ENCODE assay signal across 26 cellular contexts in the genomic region with DNA sequence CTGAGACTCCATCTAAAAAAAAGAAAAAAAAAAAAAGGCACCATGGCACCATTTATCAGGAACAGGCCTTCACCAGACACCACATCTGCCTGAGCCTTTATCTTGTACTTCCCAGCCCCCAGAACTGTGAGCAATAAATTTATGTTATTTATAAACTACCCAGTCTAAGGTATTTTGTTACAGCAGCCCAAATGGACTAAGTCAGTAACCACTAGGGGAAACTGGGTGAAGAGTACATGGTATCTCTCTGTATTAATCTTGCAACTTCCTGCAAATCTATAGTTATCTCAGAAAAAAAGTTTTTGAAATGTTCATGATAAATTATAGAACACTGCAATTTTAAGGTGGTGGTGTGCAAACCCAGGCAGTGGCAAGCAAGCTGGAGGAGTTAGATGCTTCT.
DNase-seq lines count a peak whose midpoint lies in the region; ATAC-seq, FAIRE-seq and TF ChIP-seq lines count a peak whose summit lies in the region.
"Had no signal": no experiment of that assay in that cellular context is flagged by ENCODE, and none has a peak within 500 bp of the region (broad histone marks: within the 10 kb centered on the region; RNA-seq: fewer than 3 reads in every experiment).

No MANE protein-coding gene starts in this region.

- H3K4me3 Mint-ChIP-seq in natural killer cell treated with Interleukin-12 subunit alpha and Interleukin-12 subunit beta and Interleukin-15 and Interleukin-18, amount 100 ng/mL, for 72 hours: no peak overlapping the region
- H3K4me3 Mint-ChIP-seq: CD14-positive monocyte; CD4-positive, alpha-beta T cell; CD8-positive, alpha-beta T cell had no signal

- H3K27me3 ChIP-seq in K562 (ENCODE audit: control insufficient read depth in 2 of 2, insufficient read depth in 2 of 2, low read length in 2 of 2) (peaks cover 14 to 29% of the 10 kb centered on the region in 2 experiments; a peak in 4 of 5 replicates), tibial artery (no peaks in the 10 kb centered on the region)
- H3K27me3 ChIP-seq: BE2C, BLaER1 had no signal

- no peaks in the 10 kb centered on the region for H3K4me1 Mint-ChIP-seq in natural killer cell treated with Interleukin-12 subunit alpha and Interleukin-12 subunit beta and Interleukin-15 and Interleukin-18, amount 100 ng/mL, for 72 hours (ENCODE audit: low read depth in 2 of 2)
- H3K4me1 Mint-ChIP-seq: CD14-positive monocyte had no signal

- in situ Hi-C loops in K562 (cut with MboI): no loop called here

- H3K9ac ChIP-seq in K562 (ENCODE audit: insufficient read depth in 1 of 2, low read depth in 2 of 2, low read length in 2 of 2): no peak overlapping the region
- H3K9ac ChIP-seq: BLaER1 had no signal

- intact Hi-C loops in K562 (cut with micrococcal nuclease): no loop called here
- intact Hi-C loops in tibial artery (cut with DNase I; ENCODE audit: low total_unique reads): no loop called here

- H3K4me3 ChIP-seq in K562 (no peak overlapping the region), tibial artery (no peak overlapping the region)
- H3K4me3 ChIP-seq: BLaER1, GM12878 had no signal

- no peaks in the 10 kb centered on the region for H3K36me3 Mint-ChIP-seq in natural killer cell treated with Interleukin-12 subunit alpha and Interleukin-12 subunit beta and Interleukin-15 and Interleukin-18, amount 100 ng/mL, for 72 hours
- H3K36me3 Mint-ChIP-seq: CD14-positive monocyte; CD8-positive, alpha-beta T cell had no signal

- no peak overlapping the region for H3K27ac Mint-ChIP-seq in natural killer cell treated with Interleukin-12 subunit alpha and Interleukin-12 subunit beta and Interleukin-15 and Interleukin-18, amount 100 ng/mL, for 72 hours
- H3K27ac Mint-ChIP-seq: CD14-positive monocyte; CD4-positive, alpha-beta T cell; CD8-positive, alpha-beta T cell had no signal

- TF ChIP-seq CTCF in K562 (IDR thresholded peaks at IDR 0.05 in 2 of 3, conservative IDR thresholded peaks at IDR 0.05 in 1 of 3; ENCODE audit: insufficient read depth in 2 of 3, low read depth in 1 of 3, low read length in 3 of 3) (no peak), tibial artery (IDR thresholded peaks at IDR 0.05) (no peak), D721Med (IDR thresholded peaks at IDR 0.05; ENCODE audit: insufficient read depth, missing control alignments) (no peak)

- POLR2A ChIA-PET in K562 (lab: Yijun Ruan, JAX): interaction anchor here (1.3 kb wide), 1 partner anchor 14 kb away, joined by 4 read pairs; no protein-coding TSS in a partner anchor

- no peaks in the 10 kb centered on the region for H3K9me3 Mint-ChIP-seq in natural killer cell treated with Interleukin-12 subunit alpha and Interleukin-12 subunit beta and Interleukin-15 and Interleukin-18, amount 100 ng/mL, for 72 hours
- H3K9me3 Mint-ChIP-seq: CD4-positive, alpha-beta T cell; CD8-positive, alpha-beta T cell had no signal

- no peak for TF ChIP-seq EP300 in K562 (IDR thresholded peaks at IDR 0.05; ENCODE audit: low read length)

- FAIRE-seq in K562 (lab: Jason Lieb, UNC) (no peak), D721Med (lab: Jason Lieb, UNC) (no peak)
- FAIRE-seq: A204.1, GM12878, GM12892, GM18507 had no signal

- H3K79me2 ChIP-seq in K562 (ENCODE audit: control insufficient read depth, insufficient read depth, low read length): no peaks in the 10 kb centered on the region

- H3K36me3 ChIP-seq in K562 (ENCODE audit: control insufficient read depth, insufficient read depth, low read length) (no peaks in the 10 kb centered on the region), tibial artery (no peaks in the 10 kb centered on the region)
- H3K36me3 ChIP-seq: BE2C, BLaER1 had no signal

- no TSS peak for BruUV-seq in K562 (replicated peaks; lab: Mats Ljungman, UMichigan)

- H3K4me1 ChIP-seq in K562 (replicated peaks in 1 of 2; ENCODE audit: control insufficient read depth in 2 of 2, insufficient read depth in 2 of 2, low read length in 2 of 2) (no peaks in the 10 kb centered on the region), tibial artery (peaks cover 0 to 60% (median 33%) of the 10 kb centered on the region in 4 donors)

- TF ChIP-seq RAD21 in K562 (CRISPR knock-in tag; conservative IDR thresholded peaks at IDR 0.05 in 1 of 2, IDR thresholded peaks at IDR 0.05 in 1 of 2): no peak

- peaks cover 5% of the 10 kb centered on the region; the same call in 1 of the 2 replicates for H4K20me1 ChIP-seq in K562 (replicated peaks; ENCODE audit: control insufficient read depth, insufficient read depth, low read length)
- H4K20me1 ChIP-seq: BLaER1 had no signal

- DNase-seq in amniotic epithelial cell (ENCODE audit: low read depth): peak; percentile 72
- no peak for DNase-seq in K562 (ENCODE audit: extremely low read depth in 1 of 4, low spot score in 3 of 4)
- DNase-seq in tibial artery: no peak
- DNase-seq in natural killer cell treated with Interleukin-12 subunit alpha and Interleukin-12 subunit beta and Interleukin-15 and Interleukin-18, amount 100 ng/mL, for 72 hours (ENCODE audit: low spot score): no peak
- DNase-seq in D721Med (ENCODE audit: insufficient read length, low spot score): no peak
- no peak for DNase-seq in CD1c-positive myeloid dendritic cell (ENCODE audit: extremely low spot score)
- DNase-seq: 8988T; ACHN; Caco-2; Calu3; CD4-positive, alpha-beta T cell; CD8-positive, alpha-beta T cell; DMS 273 treated with DMSO at 0.1 percent for 48 hours; DMS153; DMS53; DMS79; DND-41; EL; GDM1 had no signal

- H3K27me3 Mint-ChIP-seq in natural killer cell treated with Interleukin-12 subunit alpha and Interleukin-12 subunit beta and Interleukin-15 and Interleukin-18, amount 100 ng/mL, for 72 hours: peaks cover 11 to 24% of the 10 kb centered on the region in 2 donors

- no peak overlapping the region for H3K27ac ChIP-seq in K562 (ENCODE audit: extremely low read depth, low read depth, low read length)
- peak overlapping the region; percentile 72 to 78 for H3K27ac ChIP-seq in tibial artery
- H3K27ac ChIP-seq: BLaER1 had no signal

- H2AFZ ChIP-seq in K562 (ENCODE audit: low read depth, low read length): no peak overlapping the region

- H3K9me3 ChIP-seq in K562 (replicated peaks; ENCODE audit: control insufficient read depth, insufficient read depth, low read depth, low read length): no peaks in the 10 kb centered on the region
- no peaks in the 10 kb centered on the region for H3K9me3 ChIP-seq in tibial artery
- H3K9me3 ChIP-seq: BE2C, BLaER1, Caco-2 had no signal

- H3K9me1 ChIP-seq in K562 (ENCODE audit: control insufficient read depth, insufficient read depth, low read length): no peaks in the 10 kb centered on the region

- TF ChIP-seq POLR2A in K562 (conservative IDR thresholded peaks at IDR 0.05): no peak

- CTCF ChIA-PET in K562 (lab: Yijun Ruan, JAX; ENCODE audit: low intra/inter-chr PET ratio): no interaction called here

- no peak overlapping the region for H3K4me2 ChIP-seq in K562 (ENCODE audit: insufficient read depth, low read length)
- H3K4me2 ChIP-seq: BLaER1 had no signal

- no peak for ATAC-seq in K562
- ATAC-seq in natural killer cell treated with Interleukin-12 subunit alpha and Interleukin-12 subunit beta and Interleukin-15 and Interleukin-18, amount 100 ng/mL, for 72 hours: no peak
- ATAC-seq: CD8-positive, alpha-beta T cell; GM12878 had no signal

TF ChIP-seq in K562, 482 proteins besides CTCF, POLR2A, EP300 and RAD21:
- no peak for TF ChIP-seq PRPF4 (IDR thresholded peaks at IDR 0.05; ENCODE audit: insufficient read depth, low read depth, low read length, poor library complexity, severe bottlenecking)
- TF ChIP-seq, protein P1, sequence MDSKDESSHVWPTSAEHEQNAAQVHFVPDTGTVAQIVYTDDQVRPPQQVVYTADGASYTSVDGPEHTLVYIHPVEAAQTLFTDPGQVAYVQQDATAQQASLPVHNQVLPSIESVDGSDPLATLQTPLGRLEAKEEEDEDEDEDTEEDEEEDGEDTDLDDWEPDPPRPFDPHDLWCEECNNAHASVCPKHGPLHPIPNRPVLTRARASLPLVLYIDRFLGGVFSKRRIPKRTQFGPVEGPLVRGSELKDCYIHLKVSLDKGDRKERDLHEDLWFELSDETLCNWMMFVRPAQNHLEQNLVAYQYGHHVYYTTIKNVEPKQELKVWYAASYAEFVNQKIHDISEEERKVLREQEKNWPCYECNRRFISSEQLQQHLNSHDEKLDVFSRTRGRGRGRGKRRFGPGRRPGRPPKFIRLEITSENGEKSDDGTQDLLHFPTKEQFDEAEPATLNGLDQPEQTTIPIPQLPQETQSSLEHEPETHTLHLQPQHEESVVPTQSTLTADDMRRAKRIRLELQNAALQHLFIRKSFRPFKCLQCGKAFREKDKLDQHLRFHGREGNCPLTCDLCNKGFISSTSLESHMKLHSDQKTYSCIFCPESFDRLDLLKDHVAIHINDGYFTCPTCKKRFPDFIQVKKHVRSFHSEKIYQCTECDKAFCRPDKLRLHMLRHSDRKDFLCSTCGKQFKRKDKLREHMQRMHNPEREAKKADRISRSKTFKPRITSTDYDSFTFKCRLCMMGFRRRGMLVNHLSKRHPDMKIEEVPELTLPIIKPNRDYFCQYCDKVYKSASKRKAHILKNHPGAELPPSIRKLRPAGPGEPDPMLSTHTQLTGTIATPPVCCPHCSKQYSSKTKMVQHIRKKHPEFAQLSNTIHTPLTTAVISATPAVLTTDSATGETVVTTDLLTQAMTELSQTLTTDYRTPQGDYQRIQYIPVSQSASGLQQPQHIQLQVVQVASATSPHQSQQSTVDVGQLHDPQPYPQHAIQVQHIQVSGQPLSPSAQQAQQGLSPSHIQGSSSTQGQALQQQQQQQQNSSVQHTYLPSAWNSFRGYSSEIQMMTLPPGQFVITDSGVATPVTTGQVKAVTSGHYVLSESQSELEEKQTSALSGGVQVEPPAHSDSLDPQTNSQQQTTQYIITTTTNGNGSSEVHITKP (IDR thresholded peaks at IDR 0.05; ENCODE audit: partially characterized antibody): peak; percentile 24
TF ChIP-seq in K562: peak in this region for 1.
